8 cellular contexts compared by ENCODE assay signal in the genomic region with DNA sequence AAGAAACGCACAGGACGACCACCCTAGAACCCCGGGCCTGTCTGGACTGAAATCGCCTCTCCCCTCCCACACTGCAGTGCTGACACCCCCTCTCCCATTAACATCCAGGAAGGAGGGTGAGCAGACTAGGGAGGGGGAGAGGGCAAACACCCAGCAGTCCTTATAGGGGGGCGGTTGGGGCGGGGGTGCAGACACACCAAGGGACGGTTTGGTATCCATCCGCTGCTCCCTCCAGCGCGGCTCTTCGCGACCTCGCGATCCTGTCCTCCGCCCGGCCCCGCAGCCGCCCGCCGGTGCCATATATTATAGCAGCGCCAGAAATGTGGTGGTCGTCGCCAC. TPM values are rescaled to one million over a fixed set of nuclear protein-coding genes. Genes with fewer than 3 reads are reported as not detected.
DNase-seq lines count a peak whose midpoint lies in the region; ATAC-seq and TF ChIP-seq lines count a peak whose summit lies in the region.

No MANE protein-coding gene starts in this region.

- H3K79me2 ChIP-seq in OCI-LY7 (ENCODE audit: insufficient read depth, low read depth, low read length): no peaks in the 10 kb centered on the region

- H3K9ac ChIP-seq in HUES64 (ENCODE audit: low read depth, low read length) (0 out of 2 replicates have a peak overlapping the region, but pooled peaks have one; percentile 31), endodermal cell (ENCODE audit: extremely low read depth, low read length, poor library complexity, severe bottlenecking) (no peak overlapping the region)

- H3K4me1 ChIP-seq in HUES64 (ENCODE audit: insufficient read depth, low read length): no peaks in the 10 kb centered on the region
- no peaks in the 10 kb centered on the region for H3K4me1 ChIP-seq in endodermal cell (ENCODE audit: control insufficient read depth, insufficient read depth, low read length)
- no peaks in the 10 kb centered on the region for H3K4me1 ChIP-seq in OCI-LY7 (ENCODE audit: insufficient read depth, low read length, poor library complexity, severe bottlenecking)

- POLR2A ChIA-PET in AG04450 (lab: Yijun Ruan, JAX): no interaction called here
- POLR2A ChIA-PET in OCI-LY7 (lab: Charles Lee): no interaction called here

- peak in 1 of 2 donors; percentile 30 for ATAC-seq in natural killer cell treated with Interleukin-12 subunit alpha and Interleukin-12 subunit beta and Interleukin-15 and Interleukin-18, amount 100 ng/mL, for 72 hours
- ATAC-seq in HG03045 (IDR thresholded peaks at IDR 0.05; ENCODE audit: unreplicated experiment) (no peak), HG03442 (IDR thresholded peaks at IDR 0.05; ENCODE audit: unreplicated experiment) (no peak)

- TF ChIP-seq CTCF in AG04450 (IDR thresholded peaks at IDR 0.05; ENCODE audit: low read depth, low read length): no peak
- no peak for TF ChIP-seq CTCF in endodermal cell (conservative IDR thresholded peaks at IDR 0.05)
- TF ChIP-seq CTCF in OCI-LY7 (conservative IDR thresholded peaks at IDR 0.05; ENCODE audit: low read length): no peak

- H3K27me3 ChIP-seq in AG04450 (ENCODE audit: control insufficient read depth, insufficient read depth, low read length) (no peaks in the 10 kb centered on the region), HUES64 (ENCODE audit: insufficient read depth, low read length) (no peaks in the 10 kb centered on the region; the same call in 1 of the 2 replicates), endodermal cell (ENCODE audit: control insufficient read depth, insufficient read depth, low read length, poor library complexity, severe bottlenecking) (no peaks in the 10 kb centered on the region)

- no peak overlapping the region for H3K4me2 ChIP-seq in OCI-LY7 (ENCODE audit: low read length)

- H3K9me2 ChIP-seq in OCI-LY7 (ENCODE audit: insufficient read depth, low read length): no peaks in the 10 kb centered on the region

- peaks cover 61% of the 10 kb centered on the region for H3K9me3 Mint-ChIP-seq in endodermal cell
- H3K9me3 Mint-ChIP-seq in natural killer cell treated with Interleukin-12 subunit alpha and Interleukin-12 subunit beta and Interleukin-15 and Interleukin-18, amount 100 ng/mL, for 72 hours: no peaks in the 10 kb centered on the region

- H3K27ac Mint-ChIP-seq in endodermal cell: no peak overlapping the region
- peak overlapping the region in 1 of 2 donors; percentile 78 for H3K27ac Mint-ChIP-seq in natural killer cell treated with Interleukin-12 subunit alpha and Interleukin-12 subunit beta and Interleukin-15 and Interleukin-18, amount 100 ng/mL, for 72 hours

- H3K4me1 Mint-ChIP-seq in endodermal cell: no peaks in the 10 kb centered on the region
- H3K4me1 Mint-ChIP-seq in natural killer cell treated with Interleukin-12 subunit alpha and Interleukin-12 subunit beta and Interleukin-15 and Interleukin-18, amount 100 ng/mL, for 72 hours (ENCODE audit: low read depth in 2 of 2): peaks cover 5 to 11% of the 10 kb centered on the region in 2 donors

- no peak overlapping the region for H2AFZ ChIP-seq in OCI-LY7 (ENCODE audit: low read length)

- H3K4me3 ChIP-seq in AG04450 (ENCODE audit: low read depth, low read length) (peak overlapping the region; percentile 62), HUES64 (ENCODE audit: low read length) (peak overlapping the region; percentile 59), endodermal cell (ENCODE audit: low read length) (peak overlapping the region; percentile 73), OCI-LY7 (ENCODE audit: low read depth, low read length, poor library complexity, severe bottlenecking) (no peak overlapping the region)

- no TSS peak for BruUV-seq in OCI-LY7 (replicated peaks; lab: Mats Ljungman, UMichigan)

- H3K27ac ChIP-seq in AG04450 (ENCODE audit: low read depth, low read length): no peak overlapping the region
- H3K27ac ChIP-seq in HUES64 (ENCODE audit: low read depth, low read length): no peak overlapping the region
- no peak overlapping the region for H3K27ac ChIP-seq in endodermal cell (ENCODE audit: low read depth, low read length)
- H3K27ac ChIP-seq in OCI-LY7 (ENCODE audit: low read depth, low read length, poor library complexity, severe bottlenecking): no peak overlapping the region

- CTCF ChIA-PET in AG04450 (lab: Charles Lee): no interaction called here
- CTCF ChIA-PET in OCI-LY7 (lab: Charles Lee; ENCODE audit: unreplicated experiment): no interaction called here

- intact Hi-C loops in OCI-LY7 (cut with micrococcal nuclease; ENCODE audit: unreplicated experiment): no loop called here

- no peaks in the 10 kb centered on the region for H3K9me3 ChIP-seq in AG04450 (ENCODE audit: control insufficient read depth, insufficient read depth, low read length)
- no peaks in the 10 kb centered on the region for H3K9me3 ChIP-seq in HUES64 (ENCODE audit: insufficient read depth, low read depth, low read length)
- no peaks in the 10 kb centered on the region for H3K9me3 ChIP-seq in endodermal cell (ENCODE audit: control insufficient read depth, low read length)
- no peaks in the 10 kb centered on the region for H3K9me3 ChIP-seq in OCI-LY7 (ENCODE audit: low read length)

- peaks cover 9% of the 10 kb centered on the region for H3K27me3 Mint-ChIP-seq in endodermal cell (ENCODE audit: insufficient read depth)
- H3K27me3 Mint-ChIP-seq in natural killer cell treated with Interleukin-12 subunit alpha and Interleukin-12 subunit beta and Interleukin-15 and Interleukin-18, amount 100 ng/mL, for 72 hours: no peaks in the 10 kb centered on the region

- no peaks in the 10 kb centered on the region for H4K20me1 ChIP-seq in OCI-LY7 (ENCODE audit: insufficient read depth, low read length)

- no peak for DNase-seq in AG04450 (ENCODE audit: low read depth, low spot score)
- no peak for DNase-seq in endodermal cell
- DNase-seq in natural killer cell treated with Interleukin-12 subunit alpha and Interleukin-12 subunit beta and Interleukin-15 and Interleukin-18, amount 100 ng/mL, for 72 hours (ENCODE audit: low spot score): no peak
- no peak for DNase-seq in NCI-H1048 (lab: John Stamatoyannopoulos, UW)
- no peak for DNase-seq in OCI-LY7 (ENCODE audit: low spot score)

- peak overlapping the region; percentile 70 for H3K4me3 Mint-ChIP-seq in endodermal cell
- H3K4me3 Mint-ChIP-seq in natural killer cell treated with Interleukin-12 subunit alpha and Interleukin-12 subunit beta and Interleukin-15 and Interleukin-18, amount 100 ng/mL, for 72 hours: peak overlapping the region; percentile 93

- no peaks in the 10 kb centered on the region for H3K36me3 ChIP-seq in HUES64 (ENCODE audit: insufficient read depth, low read length)
- no peaks in the 10 kb centered on the region for H3K36me3 ChIP-seq in endodermal cell (ENCODE audit: control insufficient read depth, insufficient read depth, low read length)
- H3K36me3 ChIP-seq in OCI-LY7 (ENCODE audit: insufficient read depth, low read length): no peaks in the 10 kb centered on the region

- under 1% methylated on average over 19 of the region's 23 CpGs for WGBS in HUES64
- WGBS in endodermal cell (ENCODE audit: insufficient coverage in 1 of 2, insufficient read length in 1 of 2), 2 experiments: 10% methylated on average over 18 of the region's 23 CpGs; no CpG with 5 or more reads in 1 of the 2 experiments

- peaks cover 7% of the 10 kb centered on the region for H3K36me3 Mint-ChIP-seq in endodermal cell (ENCODE audit: low read depth)
- no peaks in the 10 kb centered on the region for H3K36me3 Mint-ChIP-seq in natural killer cell treated with Interleukin-12 subunit alpha and Interleukin-12 subunit beta and Interleukin-15 and Interleukin-18, amount 100 ng/mL, for 72 hours

RNA-seq across cellular contexts. Expression of a gene that starts 0.4 kb away (rescaled TPM):
- polyA plus RNA-seq in AG04450 (2011; rRNA removed): 2.2 and 2.7 TPM in 2 replicates
- polyA minus RNA-seq in AG04450 (2011; rRNA and poly(A)+ RNA removed): 3.7 and 5.0 TPM in 2 replicates
- 1.0 TPM for polyA plus RNA-seq in HUES64 (2013, experiment 1 of 2)
- polyA plus RNA-seq in HUES64 (2013, experiment 2 of 2): 1.2 TPM
- total RNA-seq in endodermal cell (1 to 10 TPM; 2.9 to 3.7 TPM), OCI-LY7 (2022) (not detected in 2 replicates)
- 4.3 TPM for polyA plus RNA-seq in endodermal cell (2013, experiment 1 of 2)
- 4.1 TPM for polyA plus RNA-seq in endodermal cell (2013, experiment 2 of 2)
- 1 to 10 TPM; 1.1 to 1.9 TPM for total RNA-seq in natural killer cell treated with Interleukin-12 subunit alpha and Interleukin-12 subunit beta and Interleukin-15 and Interleukin-18, amount 100 ng/mL, for 72 hours
- 0.05 and 0.09 TPM in 2 replicates for total RNA-seq in OCI-LY7 (2014; rRNA removed; shearing (Covaris generic))

RNA-seq across cellular contexts. Expression of a gene that starts 51.6 kb away (rescaled TPM):
- 20.2 and 20.5 TPM in 2 replicates for polyA plus RNA-seq in AG04450 (2011; rRNA removed)
- 18.6 and 20.8 TPM in 2 replicates for polyA minus RNA-seq in AG04450 (2011; rRNA and poly(A)+ RNA removed)
- polyA plus RNA-seq in HUES64 (2013, experiment 1 of 2): 14.6 TPM
- 15.6 TPM for polyA plus RNA-seq in HUES64 (2013, experiment 2 of 2)
- total RNA-seq in endodermal cell (10 to 100 TPM; 14.2 to 15.9 TPM), OCI-LY7 (2022) (not detected in 2 replicates)
- 17.0 TPM for polyA plus RNA-seq in endodermal cell (2013, experiment 1 of 2)
- 19.8 TPM for polyA plus RNA-seq in endodermal cell (2013, experiment 2 of 2)
- 1 to 10 TPM; 4.5 to 8.1 TPM for total RNA-seq in natural killer cell treated with Interleukin-12 subunit alpha and Interleukin-12 subunit beta and Interleukin-15 and Interleukin-18, amount 100 ng/mL, for 72 hours
- total RNA-seq in OCI-LY7 (2014; rRNA removed; shearing (Covaris generic)): 0.77 and 1.5 TPM in 2 replicates
